In the genomic region with DNA sequence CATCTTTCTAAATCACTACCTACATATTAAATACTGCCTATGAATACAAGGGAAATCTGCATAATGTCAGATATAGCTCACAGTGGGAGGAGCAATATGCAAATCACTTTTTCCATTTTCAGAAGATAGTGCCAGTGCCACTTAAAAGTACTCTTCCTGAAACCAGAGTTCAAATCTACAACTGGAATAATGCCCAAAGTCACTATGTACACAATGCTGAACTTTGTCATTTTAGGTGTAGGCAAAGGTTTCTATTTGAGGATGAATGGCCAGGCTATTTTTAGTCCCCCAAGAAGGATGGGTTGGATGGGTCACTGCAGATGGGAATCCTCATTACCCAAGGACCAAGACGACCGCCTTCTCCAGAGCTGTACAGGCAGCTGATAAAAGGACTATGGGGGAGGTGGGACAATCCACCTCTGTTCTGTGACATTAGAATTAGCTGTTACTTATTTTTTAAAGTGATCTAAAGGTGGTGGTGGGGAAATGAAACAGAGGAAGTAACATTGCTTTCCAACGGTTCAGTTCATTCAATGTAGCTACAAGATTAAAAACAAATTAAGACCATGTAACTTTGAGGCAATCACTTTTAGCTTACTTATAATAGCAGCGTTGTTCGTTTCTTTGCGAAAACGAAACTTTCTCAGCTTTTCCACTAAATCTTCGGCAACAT, we compare ENCODE assay signal across 14 cellular contexts. TPM values are rescaled to one million over a fixed set of nuclear protein-coding genes. Genes with fewer than 3 reads are reported as not detected.
A peak's percentile ranks its signal among the peaks of the same experiment; 100 is the strongest.
DNase-seq lines count a peak whose midpoint lies in the region; ATAC-seq, FAIRE-seq and TF ChIP-seq lines count a peak whose summit lies in the region.
"Had no signal": no experiment of that assay in that cellular context is flagged by ENCODE, and none has a peak within 500 bp of the region (broad histone marks: within the 10 kb centered on the region; RNA-seq: fewer than 3 reads in every experiment).

No MANE protein-coding gene starts in this region.

- peak; percentile 17 for DNase-seq in CD1c-positive myeloid dendritic cell (ENCODE audit: extremely low spot score)
- DNase-seq in GM18507 (ENCODE audit: extremely low spot score, insufficient read length, low read depth): no peak
- peak; percentile 36 for DNase-seq in RPMI8226
- DNase-seq in left lobe of liver (ENCODE audit: low spot score): no peak
- no peak for DNase-seq in coronary artery (ENCODE audit: low spot score)
- no peak for DNase-seq in hepatic stellate cell (ENCODE audit: low spot score)
- DNase-seq in brain microvascular endothelial cell: no peak
- DNase-seq in lower lobe of right lung: no peak
- DNase-seq: amygdala; CD8-positive, alpha-beta memory T cell; dorsolateral prefrontal cortex; sigmoid colon; T1000 had no signal

- in situ Hi-C loops in brain microvascular endothelial cell (cut with HindIII; ENCODE audit: low pct_ligation_motif_present, low sequenced_read_pairs): no loop called here

- FAIRE-seq in GM18507 (lab: Jason Lieb, UNC): peak; percentile 73

- TF ChIP-seq CTCF in coronary artery (IDR thresholded peaks at IDR 0.05) (no peak), brain microvascular endothelial cell (IDR thresholded peaks at IDR 0.05; ENCODE audit: low read depth, low read length, missing control alignments) (no peak), lower lobe of right lung (IDR thresholded peaks at IDR 0.05) (no peak)

- peaks cover 26% of the 10 kb centered on the region for H3K36me3 ChIP-seq in brain microvascular endothelial cell (replicated peaks)
- H3K36me3 ChIP-seq in lower lobe of right lung: peaks cover 33% of the 10 kb centered on the region

- H3K27ac ChIP-seq in coronary artery: no peak overlapping the region
- no peak overlapping the region for H3K27ac ChIP-seq in brain microvascular endothelial cell
- no peak overlapping the region for H3K27ac ChIP-seq in lower lobe of right lung
- H3K27ac ChIP-seq: dorsolateral prefrontal cortex, sigmoid colon had no signal

- H3K4me3 ChIP-seq in coronary artery: no peak overlapping the region
- no peak overlapping the region for H3K4me3 ChIP-seq in brain microvascular endothelial cell (ENCODE audit: low read depth, low read length)
- no peak overlapping the region for H3K4me3 ChIP-seq in lower lobe of right lung
- H3K4me3 ChIP-seq: dorsolateral prefrontal cortex, sigmoid colon had no signal

- H3K4me1 ChIP-seq in lower lobe of right lung: peaks cover 38% of the 10 kb centered on the region

- ATAC-seq in left lobe of liver (peak; percentile 95), lower lobe of right lung (no peak)
- ATAC-seq: Panc1 had no signal

- H3K9me3 ChIP-seq in lower lobe of right lung: no peaks in the 10 kb centered on the region
- H3K9me3 ChIP-seq: sigmoid colon had no signal

- H3K27me3 ChIP-seq in brain microvascular endothelial cell (replicated peaks) (no peaks in the 10 kb centered on the region), lower lobe of right lung (ENCODE audit: low read depth) (no peaks in the 10 kb centered on the region)
- H3K27me3 ChIP-seq: dorsolateral prefrontal cortex, sigmoid colon had no signal

- intact Hi-C loops in lower lobe of right lung (cut with DNase I): no loop called here

RNA-seq across cellular contexts. Expression of gene GMFB, which starts 5.6 kb away (rescaled TPM):
- total RNA-seq in left lobe of liver (13.0 TPM), lower lobe of right lung (41.4 TPM)

RNA-seq across cellular contexts. Expression of gene CGRRF1, which starts 26.5 kb away (rescaled TPM):
- total RNA-seq in left lobe of liver (6.1 TPM), lower lobe of right lung (19.1 TPM)

RNA-seq across cellular contexts. Expression of gene CNIH1, which starts 42.0 kb away (rescaled TPM):
- total RNA-seq in left lobe of liver: 89.4 TPM
- total RNA-seq in lower lobe of right lung: 101 TPM

Comparison
In these comparisons a context has a peak if more than half of its experiments do, and no peak if none do; other contexts are left out.
1. DNase-seq: peak in CD1c-positive myeloid dendritic cell (single experiment) and RPMI8226 (single experiment); none in GM18507 (single experiment), left lobe of liver (single experiment), coronary artery (single experiment), hepatic stellate cell (single experiment), brain microvascular endothelial cell (single experiment) and lower lobe of right lung (single experiment).